9 cellular contexts compared by ENCODE assay signal in the genomic region with DNA sequence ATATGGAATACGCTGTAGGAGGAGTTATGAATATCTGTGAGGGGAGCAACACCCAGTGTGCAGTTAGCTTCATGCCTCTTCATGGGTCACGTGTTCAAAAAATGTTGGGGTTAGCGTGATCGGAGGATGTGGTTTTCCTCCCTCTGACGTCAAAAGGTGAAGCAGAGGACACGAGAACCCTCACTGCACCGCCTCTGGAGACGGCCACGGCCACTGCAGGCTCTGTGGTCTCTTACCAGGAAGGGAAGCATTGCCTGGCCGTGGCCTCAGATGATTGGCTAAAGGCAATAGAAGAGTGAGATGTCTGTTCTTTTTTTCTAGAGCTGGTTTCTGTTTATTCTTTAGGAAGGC. TPM values are rescaled to one million over a fixed set of nuclear protein-coding genes. Genes with fewer than 3 reads are reported as not detected.
DNase-seq lines count a peak whose midpoint lies in the region; ATAC-seq and TF ChIP-seq lines count a peak whose summit lies in the region.
"Had no signal": no experiment of that assay in that cellular context is flagged by ENCODE, and none has a peak within 500 bp of the region (broad histone marks: within the 10 kb centered on the region; RNA-seq: fewer than 3 reads in every experiment).

No MANE protein-coding gene starts in this region.

- no peaks in the 10 kb centered on the region for H3K9me3 Mint-ChIP-seq in Calu3 (ENCODE audit: low read depth, unreplicated experiment)
- peaks cover 7% of the 10 kb centered on the region for H3K9me3 Mint-ChIP-seq in activated naive CD8-positive, alpha-beta T cell treated with anti-CD3 and anti-CD28 coated beads, Interleukin-2, amount 50 U/mL, for 24 hours
- peaks cover 0 to 4% (median 4%) of the 10 kb centered on the region in 9 donors for H3K9me3 Mint-ChIP-seq in naive thymus-derived CD8-positive, alpha-beta T cell

- no peak for TF ChIP-seq CTCF in Calu3 (IDR thresholded peaks at IDR 0.05; ENCODE audit: unreplicated experiment)
- no peak for TF ChIP-seq CTCF in GM10266 (IDR thresholded peaks at IDR 0.05; ENCODE audit: control insufficient read depth, insufficient read depth, low read depth, missing control alignments)

- H3K4me1 Mint-ChIP-seq in Calu3 (ENCODE audit: low read depth, unreplicated experiment), result peaks cover 17% of the 10 kb centered on the region
- peaks cover 55% of the 10 kb centered on the region for H3K4me1 Mint-ChIP-seq in activated naive CD8-positive, alpha-beta T cell treated with anti-CD3 and anti-CD28 coated beads, Interleukin-2, amount 50 U/mL, for 24 hours
- H3K4me1 Mint-ChIP-seq in naive thymus-derived CD8-positive, alpha-beta T cell, result peaks cover 18 to 64% (median 45%) of the 10 kb centered on the region in 4 donors

- BruUV-seq in Calu3 (replicated peaks; lab: Mats Ljungman, UMichigan), result no TSS peak

- POLR2A ChIA-PET in naive thymus-derived CD8-positive, alpha-beta T cell (lab: Charles Lee), result interaction anchor here (0.8 to 1.2 kb wide), 2 partner anchors 12 to 260 kb away, joined by 3 to 4 read pairs; no protein-coding TSS in a partner anchor

- ATAC-seq in activated naive CD8-positive, alpha-beta T cell treated with anti-CD3 and anti-CD28 coated beads, Interleukin-2, amount 50 U/mL, for 24 hours, result peak; percentile 13
- peak; percentile 45 to 80 for ATAC-seq in naive thymus-derived CD8-positive, alpha-beta T cell
- ATAC-seq in HG03442 (IDR thresholded peaks at IDR 0.05; ENCODE audit: unreplicated experiment) (no peak), GM19467 (IDR thresholded peaks at IDR 0.05; ENCODE audit: unreplicated experiment) (no peak)

- intact Hi-C loops in Calu3 (cut with micrococcal nuclease; ENCODE audit: unreplicated experiment), result no loop called here

- CTCF ChIA-PET in Calu3 (lab: Charles Lee), result no interaction called here

- H3K4me3 Mint-ChIP-seq in Calu3 (ENCODE audit: low read depth, unreplicated experiment), result no peak overlapping the region
- H3K4me3 Mint-ChIP-seq in activated naive CD8-positive, alpha-beta T cell treated with anti-CD3 and anti-CD28 coated beads, Interleukin-2, amount 50 U/mL, for 24 hours, result no peak overlapping the region
- peak overlapping the region; percentile 46 to 82 (median 60) for H3K4me3 Mint-ChIP-seq in naive thymus-derived CD8-positive, alpha-beta T cell

- peaks cover 9% of the 10 kb centered on the region for H3K36me3 Mint-ChIP-seq in Calu3 (ENCODE audit: insufficient read depth, unreplicated experiment)
- peaks cover 6% of the 10 kb centered on the region for H3K36me3 Mint-ChIP-seq in activated naive CD8-positive, alpha-beta T cell treated with anti-CD3 and anti-CD28 coated beads, Interleukin-2, amount 50 U/mL, for 24 hours (ENCODE audit: low read depth)
- H3K36me3 Mint-ChIP-seq in naive thymus-derived CD8-positive, alpha-beta T cell, result peaks cover 0 to 4% (median 0%) of the 10 kb centered on the region in 3 donors

- DNase-seq in Calu3 (peak; percentile 20), T-helper 1 cell (peak; percentile 49 to 81 (median 66)), GM10266 (ENCODE audit: extremely low spot score) (no peak), ureter (ENCODE audit: low spot score) (no peak)
- DNase-seq in activated naive CD8-positive, alpha-beta T cell treated with anti-CD3 and anti-CD28 coated beads, Interleukin-2, amount 50 U/mL, for 24 hours, result peak; percentile 64
- peak; percentile 29 to 86 (median 80) for DNase-seq in naive thymus-derived CD8-positive, alpha-beta T cell

- peaks cover 24% of the 10 kb centered on the region for H3K27me3 Mint-ChIP-seq in Calu3 (ENCODE audit: unreplicated experiment)
- no peaks in the 10 kb centered on the region for H3K27me3 Mint-ChIP-seq in activated naive CD8-positive, alpha-beta T cell treated with anti-CD3 and anti-CD28 coated beads, Interleukin-2, amount 50 U/mL, for 24 hours
- peaks cover 0 to 3% (median 0%) of the 10 kb centered on the region in 5 donors for H3K27me3 Mint-ChIP-seq in naive thymus-derived CD8-positive, alpha-beta T cell

- no peak overlapping the region for H3K27ac Mint-ChIP-seq in Calu3 (ENCODE audit: unreplicated experiment)
- H3K27ac Mint-ChIP-seq in activated naive CD8-positive, alpha-beta T cell treated with anti-CD3 and anti-CD28 coated beads, Interleukin-2, amount 50 U/mL, for 24 hours, result peak overlapping the region; percentile 63
- H3K27ac Mint-ChIP-seq in naive thymus-derived CD8-positive, alpha-beta T cell, result peak overlapping the region; percentile 26 to 96 (median 84)

RNA-seq across cellular contexts. Expression of a gene that starts 28.9 kb away (rescaled TPM):
- total RNA-seq in Calu3 (2022) (not detected in 2 replicates), ureter (not detected)
- total RNA-seq in naive thymus-derived CD8-positive, alpha-beta T cell, result not detected
- polyA plus RNA-seq in naive thymus-derived CD8-positive, alpha-beta T cell, result not detected
- total RNA-seq: subcutaneous adipose tissue had no signal

RNA-seq across cellular contexts. Expression of a gene that starts 29.0 kb away (rescaled TPM):
- total RNA-seq in Calu3 (2022), result 34.6 and 44.4 TPM in 2 replicates
- 10 to 100 TPM; 56.7 to 64.6 TPM for total RNA-seq in naive thymus-derived CD8-positive, alpha-beta T cell
- polyA plus RNA-seq in naive thymus-derived CD8-positive, alpha-beta T cell, result 1 to 10 TPM; 2.2 to 5.0 (median 2.7) TPM
- total RNA-seq in ureter, result 109 TPM

Comparison
In these comparisons a context has a peak if more than half of its experiments do, and no peak if none do; other contexts are left out.
1. DNase-seq: peak in Calu3 (single experiment), T-helper 1 cell (5 of 5), activated naive CD8-positive, alpha-beta T cell treated with anti-CD3 and anti-CD28 coated beads, Interleukin-2, amount 50 U/mL, for 24 hours (single experiment) and naive thymus-derived CD8-positive, alpha-beta T cell (10 of 10); none in GM10266 (single experiment) and ureter (single experiment).
2. H3K4me3 Mint-ChIP-seq: peak in naive thymus-derived CD8-positive, alpha-beta T cell (10 of 10); none in Calu3 (single experiment) and activated naive CD8-positive, alpha-beta T cell treated with anti-CD3 and anti-CD28 coated beads, Interleukin-2, amount 50 U/mL, for 24 hours (single experiment).
3. ATAC-seq: peak in activated naive CD8-positive, alpha-beta T cell treated with anti-CD3 and anti-CD28 coated beads, Interleukin-2, amount 50 U/mL, for 24 hours (single experiment) and naive thymus-derived CD8-positive, alpha-beta T cell (2 of 2); none in HG03442 (single experiment) and GM19467 (single experiment).